ENCODE assay signal across 29 cellular contexts in the genomic region with DNA sequence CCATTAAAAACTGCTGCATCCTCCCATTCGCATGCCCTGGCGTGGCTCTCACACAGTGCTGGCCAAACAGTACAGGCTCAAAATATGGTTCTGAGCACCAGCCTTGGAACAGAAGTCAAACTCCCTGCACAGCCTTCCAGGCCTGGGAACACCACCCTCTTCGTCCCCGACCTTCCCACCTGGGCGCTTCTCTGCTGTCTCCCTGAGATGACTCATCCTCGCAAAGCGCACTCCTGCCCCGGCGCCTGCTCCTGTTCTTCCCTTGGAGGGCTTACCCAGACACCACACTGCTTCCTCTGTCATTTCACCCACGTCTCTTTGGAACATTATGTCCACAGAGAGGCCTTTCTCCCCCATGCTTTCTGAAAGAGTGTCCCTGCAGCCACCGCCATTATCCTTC.
"Had no signal": no experiment of that assay in that cellular context is flagged by ENCODE, and none has a peak within 500 bp of the region (broad histone marks: within the 10 kb centered on the region; RNA-seq: fewer than 3 reads in every experiment).

No MANE protein-coding gene starts in this region.

- H3K9me3 ChIP-seq: colonic mucosa, esophagus squamous epithelium, gastroesophageal sphincter, heart right ventricle had no signal

- H3K4me3 Mint-ChIP-seq: activated B cell treated with CpG ODN at 0.5 μM for 24 hours; activated CD8-positive, alpha-beta T cell treated with anti-CD3 and anti-CD28 coated beads for 36 hours; activated naive CD8-positive, alpha-beta T cell; activated T-cell treated with anti-CD3 and anti-CD28 coated beads, Interleukin-2, amount 50 U/mL, for 4 hours; activated T-helper 17 cell treated with anti-CD3 and anti-CD28 coated beads, Interleukin-2, amount 50 U/mL, for 72 hours; T-helper 1 cell treated with Interleukin-12 subunit alpha and Interleukin-12 subunit beta and Interleukin-4 antibody, amounts not matched to agents 30 μg/mL and 1 μg/mL, for 36 hours had no signal

- H3K36me3 Mint-ChIP-seq: activated naive CD8-positive, alpha-beta T cell had no signal

- H3K4me1 Mint-ChIP-seq: activated B cell treated with CpG ODN at 0.5 μM for 24 hours; activated T-helper 17 cell treated with anti-CD3 and anti-CD28 coated beads, Interleukin-2, amount 50 U/mL, for 72 hours had no signal

- H3K27me3 Mint-ChIP-seq: activated B cell treated with CpG ODN at 0.5 μM for 24 hours; activated CD8-positive, alpha-beta T cell treated with anti-CD3 and anti-CD28 coated beads for 36 hours; activated naive CD8-positive, alpha-beta T cell; activated T-helper 17 cell treated with anti-CD3 and anti-CD28 coated beads, Interleukin-2, amount 50 U/mL, for 72 hours had no signal

- DNase-seq: activated B cell treated with CpG ODN at 0.5 μM for 24 hours; activated CD4-positive, alpha-beta T cell treated with anti-CD3 and anti-CD28 coated beads for 48 hours; activated CD4-positive, alpha-beta T cell treated with anti-CD3 and anti-CD28 coated beads, Interleukin-2, amount 50 U/mL, for 1 hour; activated CD4-positive, alpha-beta T cell treated with anti-CD3 and anti-CD28 coated beads, Interleukin-2, amount 50 U/mL, for 48 hours; activated CD8-positive, alpha-beta memory T cell treated with anti-CD3 and anti-CD28 coated beads for 24 hours; activated CD8-positive, alpha-beta T cell treated with anti-CD3 and anti-CD28 coated beads for 36 hours; activated effector memory CD4-positive, alpha-beta T cell treated with Interleukin-2 at 50 U/mL for 16 hours; activated gamma-delta T cell treated with Interleukin-2 at 50 U/mL for 16 hours; activated naive CD4-positive, alpha-beta T cell treated with anti-CD3 and anti-CD28 coated beads, Interleukin-2, amount 50 U/mL, for 16 hours; activated naive CD4-positive, alpha-beta T cell treated with Interleukin-2 at 50 U/mL for 16 hours; activated T-cell treated with anti-CD3 and anti-CD28 coated beads, Interleukin-2, amount 50 U/mL, for 4 hours; amniotic stem cell; anterior cingulate cortex; brain microvascular endothelial cell; central memory CD4-positive, alpha-beta T cell; cerebellar nuclear complex; colonic mucosa; effector CD8-positive, alpha-beta T cell; esophagus squamous epithelium; foreskin melanocyte; heart right ventricle; T-helper 9 cell; WERI-Rb-1 had no signal

- H3K4me1 ChIP-seq: colonic mucosa, esophagus squamous epithelium, gastroesophageal sphincter, heart right ventricle had no signal

- H3K9me3 Mint-ChIP-seq: activated B cell treated with CpG ODN at 0.5 μM for 24 hours; activated CD8-positive, alpha-beta T cell treated with anti-CD3 and anti-CD28 coated beads for 36 hours; T-helper 1 cell treated with Interleukin-12 subunit alpha and Interleukin-12 subunit beta and Interleukin-4 antibody, amounts not matched to agents 30 μg/mL and 1 μg/mL, for 36 hours had no signal

- H3K27ac ChIP-seq: brain microvascular endothelial cell, colonic mucosa, epithelial cell of prostate, esophagus squamous epithelium, gastroesophageal sphincter, heart right ventricle, WERI-Rb-1 had no signal

- H3K27me3 ChIP-seq: brain microvascular endothelial cell, colonic mucosa, esophagus squamous epithelium, gastroesophageal sphincter, heart right ventricle had no signal

- H3K27ac Mint-ChIP-seq: activated B cell treated with CpG ODN at 0.5 μM for 24 hours; activated CD8-positive, alpha-beta T cell treated with anti-CD3 and anti-CD28 coated beads for 36 hours; activated naive CD8-positive, alpha-beta T cell; activated T-helper 17 cell treated with anti-CD3 and anti-CD28 coated beads, Interleukin-2, amount 50 U/mL, for 72 hours; T-helper 1 cell treated with Interleukin-12 subunit alpha and Interleukin-12 subunit beta and Interleukin-4 antibody, amounts not matched to agents 30 μg/mL and 1 μg/mL, for 36 hours had no signal

- ATAC-seq: activated CD4-positive, CD25-positive, alpha-beta regulatory T cell treated with anti-CD3 and anti-CD28 coated beads, Interleukin-2, amount 50 U/mL, for 24 hours; activated CD8-positive, alpha-beta T cell treated with anti-CD3 and anti-CD28 coated beads for 36 hours; activated T-cell treated with anti-CD3 and anti-CD28 coated beads, Interleukin-2, amount 50 U/mL, for 4 hours; activated T-helper 17 cell treated with anti-CD3 and anti-CD28 coated beads, Interleukin-2, amount 50 U/mL, for 72 hours; gastroesophageal sphincter; heart right ventricle had no signal
